12 cellular contexts compared by ENCODE assay signal in the genomic region with DNA sequence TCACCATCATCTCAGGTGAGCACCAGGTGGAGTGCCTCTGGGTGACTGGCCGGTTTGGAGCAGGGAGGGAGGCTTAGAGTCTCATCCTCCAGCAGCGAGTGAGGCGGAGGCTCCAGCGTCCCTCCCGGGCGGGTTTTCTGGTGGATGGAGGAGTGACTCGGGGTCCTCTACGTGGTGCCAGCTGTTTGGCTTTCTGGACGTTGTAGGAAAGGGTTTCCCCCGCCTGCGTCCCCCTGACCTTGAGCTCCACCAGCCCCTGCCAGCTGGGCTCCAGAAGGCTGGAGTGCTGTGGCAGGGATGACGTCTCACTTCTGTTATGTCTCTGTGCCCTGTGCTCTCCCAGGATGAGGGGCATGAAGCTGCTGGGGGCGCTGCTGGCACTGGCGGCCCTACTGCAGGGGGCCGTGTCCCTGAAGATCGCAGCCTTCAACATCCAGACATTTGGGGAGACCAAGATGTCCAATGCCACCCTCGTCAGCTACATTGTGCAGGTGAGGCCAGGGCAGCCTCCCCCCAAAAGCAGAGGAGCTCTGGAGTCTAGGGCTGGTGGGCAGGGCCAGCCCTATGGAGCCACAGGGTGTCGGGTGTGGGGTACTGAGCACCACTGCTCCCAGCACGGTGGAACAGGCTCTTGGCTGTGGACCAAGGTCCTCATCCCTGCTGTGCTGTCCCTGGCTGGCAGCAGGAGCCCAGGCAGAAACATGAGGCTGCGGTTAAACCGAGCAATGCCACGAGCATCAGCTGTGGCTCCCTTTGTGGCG. TPM values are rescaled to one million over a fixed set of nuclear protein-coding genes. Genes with fewer than 3 reads are reported as not detected.
DNase-seq lines count a peak whose midpoint lies in the region; ATAC-seq, FAIRE-seq and TF ChIP-seq lines count a peak whose summit lies in the region.
"Had no signal": no experiment of that assay in that cellular context is flagged by ENCODE, and none has a peak within 500 bp of the region (broad histone marks: within the 10 kb centered on the region; RNA-seq: fewer than 3 reads in every experiment).

No MANE protein-coding gene starts in this region.

- no peaks in the 10 kb centered on the region for H3K9me3 Mint-ChIP-seq in Caco-2 (ENCODE audit: unreplicated experiment)

- H3K9me3 ChIP-seq in Caco-2 (no peaks in the 10 kb centered on the region), HUES48 (ENCODE audit: control insufficient read depth, insufficient read depth, low read length) (no peaks in the 10 kb centered on the region), heart left ventricle (no peaks in the 10 kb centered on the region), pancreas (no peaks in the 10 kb centered on the region)
- H3K9me3 ChIP-seq: BLaER1 had no signal

- intact Hi-C loops in Caco-2 (cut with micrococcal nuclease; ENCODE audit: unreplicated experiment) = no loop called here
- intact Hi-C loops in heart left ventricle (cut with DNase I) = no loop called here
- intact Hi-C loops in pancreas (cut with DNase I) = no loop called here

- no peak overlapping the region for H3K9ac ChIP-seq in HUES48 (ENCODE audit: low read depth, low read length)
- H3K9ac ChIP-seq: BLaER1 had no signal

- CTCF ChIA-PET in Caco-2 (lab: Charles Lee) = interaction anchor here (0.5 to 2.5 kb wide), 2 partner anchors 12 to 253 kb away, joined by 3 to 11 read pairs; no protein-coding TSS in a partner anchor

- H3K4me3 ChIP-seq in Caco-2 (ENCODE audit: low read depth, low read length) (peak overlapping the region; percentile 39), HUES48 (ENCODE audit: low read depth, low read length) (no peak overlapping the region), heart left ventricle (no peak overlapping the region), pancreas (peak overlapping the region in 3 of 4 donors; percentile 20 to 43 (median 31))
- H3K4me3 ChIP-seq: BLaER1, GM12878 had no signal

- peak in 1 of 2 experiments; percentile 44 for DNase-seq in Caco-2
- peak in 1 of 5 donors; percentile 38 for DNase-seq in heart left ventricle
- DNase-seq in pancreas = peak in 4 of 6 donors; percentile 42 to 69 (median 62)
- no peak for DNase-seq in hypothalamus (lab: John Stamatoyannopoulos, UW)
- no peak for DNase-seq in OCI-M2 (lab: John Stamatoyannopoulos, UW; ENCODE audit: unreplicated experiment)
- DNase-seq: activated CD4-positive, alpha-beta T cell treated with anti-CD3 and anti-CD28 coated beads, Interleukin-2, amount 50 U/mL, for 1 hour; mammary epithelial cell; NCI-H2029 had no signal

- TF ChIP-seq CTCF in Caco-2 (IDR thresholded peaks at IDR 0.05; ENCODE audit: insufficient read depth in 1 of 2, low read depth in 1 of 2, low read length in 1 of 2, severe bottlenecking in 1 of 2, unreplicated experiment in 1 of 2) (no peak), heart left ventricle (IDR thresholded peaks at IDR 0.05) (no peak), pancreas (IDR thresholded peaks at IDR 0.05) (no peak)

- no peak for FAIRE-seq in pancreas (lab: Jason Lieb, UNC)
- FAIRE-seq: GM12878 had no signal

- no peak for TF ChIP-seq POLR2A in heart left ventricle (IDR thresholded peaks at IDR 0.05)

- peak in 3 of 4 donors; percentile 41 to 56 (median 41) for ATAC-seq in heart left ventricle
- peak; percentile 35 to 49 (median 44) for ATAC-seq in pancreas
- no peak for ATAC-seq in GM18519 (IDR thresholded peaks at IDR 0.05; ENCODE audit: low FRiP score, unreplicated experiment)

- H3K36me3 Mint-ChIP-seq in Caco-2 (ENCODE audit: insufficient read depth, unreplicated experiment) = peaks cover 87% of the 10 kb centered on the region

- H3K27ac Mint-ChIP-seq in Caco-2 (ENCODE audit: unreplicated experiment) = peak overlapping the region; percentile 92

- H3K27me3 ChIP-seq in Caco-2 (replicated peaks; ENCODE audit: control insufficient read depth, insufficient read depth, low read length) (no peaks in the 10 kb centered on the region), HUES48 (ENCODE audit: control insufficient read depth, insufficient read depth, low read length) (no peaks in the 10 kb centered on the region), heart left ventricle (no peaks in the 10 kb centered on the region), pancreas (no peaks in the 10 kb centered on the region)
- H3K27me3 ChIP-seq: BLaER1 had no signal

- H3K4me1 ChIP-seq in Caco-2 (peaks cover 25% of the 10 kb centered on the region), HUES48 (ENCODE audit: control insufficient read depth, insufficient read depth, low read length) (peaks cover 10% of the 10 kb centered on the region), heart left ventricle (peaks cover 0 to 19% (median 6%) of the 10 kb centered on the region in 12 donors), pancreas (peaks cover 0 to 24% (median 16%) of the 10 kb centered on the region in 3 donors)
- H3K4me1 ChIP-seq: BLaER1 had no signal

- H3K36me3 ChIP-seq in Caco-2 (ENCODE audit: control insufficient read depth, insufficient read depth, low read length) (peaks cover 8% of the 10 kb centered on the region), HUES48 (ENCODE audit: control insufficient read depth, insufficient read depth, low read length) (peaks cover 73% of the 10 kb centered on the region), heart left ventricle (peaks cover 0 to 69% (median 46%) of the 10 kb centered on the region in 9 donors), pancreas (peaks cover 0 to 34% (median 21%) of the 10 kb centered on the region in 3 donors)

- POLR2A ChIA-PET in Caco-2 (lab: Charles Lee) = interaction anchor here (0.5 kb wide), 1 partner anchor 618 kb away, joined by 6 read pairs; the partner anchor contains the start of gene TFAP4

- 67 to 78% (median 71%) methylated on average over 18 to 23 of the region's 23 CpGs for WGBS in heart left ventricle, 4 donors
- WGBS in pancreas, 2 donors = 32 to 41% methylated on average over 23 of the region's 23 CpGs

- H3K27ac ChIP-seq in HUES48 (ENCODE audit: low read depth, low read length) = peak overlapping the region; percentile 53
- peak overlapping the region in 5 of 12 donors; percentile 21 to 42 (median 38) for H3K27ac ChIP-seq in heart left ventricle
- peak overlapping the region; percentile 80 to 84 (median 83) for H3K27ac ChIP-seq in pancreas
- H3K27ac ChIP-seq: BLaER1 had no signal

- peaks cover 19% of the 10 kb centered on the region for H3K4me1 Mint-ChIP-seq in Caco-2 (ENCODE audit: low read depth, unreplicated experiment)

- peak overlapping the region; percentile 64 for H3K4me3 Mint-ChIP-seq in Caco-2 (ENCODE audit: unreplicated experiment)

- no peaks in the 10 kb centered on the region for H3K27me3 Mint-ChIP-seq in Caco-2 (ENCODE audit: insufficient read depth, unreplicated experiment)

- TSS peak; percentile 53 for BruUV-seq in Caco-2 (replicated peaks; lab: Mats Ljungman, UMichigan)

RNA-seq across cellular contexts. Expression of gene DNASE1, which starts 0.7 kb away (rescaled TPM):
- total RNA-seq in Caco-2 (2022) (26.2 and 38.1 TPM in 2 replicates), heart left ventricle (1 to 10 TPM; 3.2 to 8.9 (median 5.6) TPM), pancreas (10 to 100 TPM; 14.6 to 36.9 (median 20.6) TPM)
- polyA plus RNA-seq in heart left ventricle (10 to 100 TPM in 1 of 2 donors, 1 to 10 TPM in 1; 6.0 to 10.2 TPM), pancreas (10 to 100 TPM; 16.0 to 28.1 TPM)

RNA-seq across cellular contexts. Expression of gene SLX4, which starts 43.8 kb away (rescaled TPM):
- total RNA-seq in Caco-2 (2022) = 9.6 and 10.4 TPM in 2 replicates
- 1 to 10 TPM; 2.0 to 4.7 (median 3.2) TPM for total RNA-seq in heart left ventricle
- 1 to 10 TPM; 2.3 to 3.1 TPM for polyA plus RNA-seq in heart left ventricle
- total RNA-seq in pancreas = 1 to 10 TPM in 5 of 6 donors, under 1 TPM in 1; 0.95 to 2.8 (median 1.5) TPM
- polyA plus RNA-seq in pancreas = 1 to 10 TPM; 2.2 to 3.4 TPM

Comparison
In these comparisons a context has a peak if more than half of its experiments do, and no peak if none do; other contexts are left out.
1. DNase-seq: peak in pancreas (4 of 6); none in hypothalamus (0 of 51) and OCI-M2 (single experiment).
2. H3K4me3 ChIP-seq: peak in Caco-2 (single experiment) and pancreas (3 of 4); none in HUES48 (single experiment) and heart left ventricle (0 of 12).